ENCODE assay signal across 2 cellular contexts in the genomic region with DNA sequence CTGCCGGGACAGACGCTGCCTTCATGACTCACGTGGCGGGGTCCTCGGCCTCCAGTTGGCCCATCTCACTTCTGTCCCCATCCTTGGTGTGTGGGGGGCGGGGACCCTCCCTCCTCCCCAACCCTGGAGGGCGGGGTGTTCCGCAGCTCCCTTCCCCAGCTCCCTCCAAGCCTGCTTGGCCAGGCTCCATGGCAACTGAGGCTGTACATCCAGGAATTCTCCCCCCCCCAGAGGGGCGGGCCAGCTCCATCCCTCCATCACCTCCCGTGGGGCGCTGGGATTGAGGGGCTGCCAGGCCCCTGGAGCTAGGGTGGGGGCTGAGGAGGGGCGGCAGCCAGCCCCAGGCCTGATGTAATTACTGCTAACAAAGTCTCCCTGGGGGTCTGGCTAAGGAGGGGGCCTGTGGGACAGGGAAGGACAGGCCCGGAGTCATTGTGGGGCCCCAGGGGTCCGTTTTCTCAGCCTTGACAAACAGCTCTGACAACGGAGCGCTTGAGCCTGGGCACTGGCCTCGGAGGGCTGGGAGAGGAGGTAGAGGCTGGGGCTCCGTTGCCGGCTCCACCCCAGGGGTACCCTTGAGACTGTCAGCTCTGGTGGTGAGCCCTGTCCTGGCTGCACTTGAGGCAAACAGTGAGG.
TF ChIP-seq lines count a peak whose summit lies in the region.

No MANE protein-coding gene starts in this region.

TF ChIP-seq in IMR-90, 13 proteins besides CTCF, POLR2A, EP300 and RAD21:
- TF ChIP-seq, protein P1, sequence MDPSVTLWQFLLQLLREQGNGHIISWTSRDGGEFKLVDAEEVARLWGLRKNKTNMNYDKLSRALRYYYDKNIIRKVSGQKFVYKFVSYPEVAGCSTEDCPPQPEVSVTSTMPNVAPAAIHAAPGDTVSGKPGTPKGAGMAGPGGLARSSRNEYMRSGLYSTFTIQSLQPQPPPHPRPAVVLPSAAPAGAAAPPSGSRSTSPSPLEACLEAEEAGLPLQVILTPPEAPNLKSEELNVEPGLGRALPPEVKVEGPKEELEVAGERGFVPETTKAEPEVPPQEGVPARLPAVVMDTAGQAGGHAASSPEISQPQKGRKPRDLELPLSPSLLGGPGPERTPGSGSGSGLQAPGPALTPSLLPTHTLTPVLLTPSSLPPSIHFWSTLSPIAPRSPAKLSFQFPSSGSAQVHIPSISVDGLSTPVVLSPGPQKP (IDR thresholded peaks at IDR 0.05; ENCODE audit: borderline replicate concordance, low read depth, low read length): no peak
- TF ChIP-seq, protein P2, sequence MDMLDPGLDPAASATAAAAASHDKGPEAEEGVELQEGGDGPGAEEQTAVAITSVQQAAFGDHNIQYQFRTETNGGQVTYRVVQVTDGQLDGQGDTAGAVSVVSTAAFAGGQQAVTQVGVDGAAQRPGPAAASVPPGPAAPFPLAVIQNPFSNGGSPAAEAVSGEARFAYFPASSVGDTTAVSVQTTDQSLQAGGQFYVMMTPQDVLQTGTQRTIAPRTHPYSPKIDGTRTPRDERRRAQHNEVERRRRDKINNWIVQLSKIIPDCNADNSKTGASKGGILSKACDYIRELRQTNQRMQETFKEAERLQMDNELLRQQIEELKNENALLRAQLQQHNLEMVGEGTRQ (IDR thresholded peaks at IDR 0.05; ENCODE audit: low read depth, low read length): peak; percentile 44; the same call in 1 of the 2 replicates

TF ChIP-seq in H1, 55 proteins besides CTCF, POLR2A, EP300 and RAD21:
- TF ChIP-seq SIN3A (conservative IDR thresholded peaks at IDR 0.05 in 1 of 2, IDR thresholded peaks at IDR 0.05 in 1 of 2; ENCODE audit: low read depth in 1 of 2, low read length in 2 of 2) (0 out of 4 replicates have a peak, but pooled peaks of 1 of the 2 experiments have one; percentile 35), GABPA (IDR thresholded peaks at IDR 0.05; ENCODE audit: borderline replicate concordance, insufficient read depth, low read length) (peak; percentile 16; the same call in 1 of the 2 replicates)
- TF ChIP-seq, protein P2 (IDR thresholded peaks at IDR 0.05; ENCODE audit: low read length): no peak
